8 cellular contexts compared by ENCODE assay signal in genomic region chr5:75734913-75735789, GRCh38. TPM values are rescaled to one million over a fixed set of nuclear protein-coding genes. Genes with fewer than 3 reads are reported as not detected.
DNase-seq lines count a peak whose midpoint lies in the region; ATAC-seq, FAIRE-seq and TF ChIP-seq lines count a peak whose summit lies in the region.

No MANE protein-coding gene starts in this region.

- H3K36me3 Mint-ChIP-seq in glutamatergic neuron (ENCODE audit: unreplicated experiment): no peaks in the 10 kb centered on the region
- H3K36me3 Mint-ChIP-seq in stimulated activated naive B cell treated with anti-CD40 and anti-IgM and Interleukin-4, amounts not matched to agents 10 μg/mL and 1 μg/mL and 100 μg/mL, for 72 hours: no peaks in the 10 kb centered on the region

- FAIRE-seq in TTC549 (lab: Jason Lieb, UNC): peak; percentile 70

- H3K27me3 Mint-ChIP-seq in glutamatergic neuron (ENCODE audit: unreplicated experiment): no peaks in the 10 kb centered on the region
- peaks cover 6 to 10% of the 10 kb centered on the region in 2 donors for H3K27me3 Mint-ChIP-seq in stimulated activated naive B cell treated with anti-CD40 and anti-IgM and Interleukin-4, amounts not matched to agents 10 μg/mL and 1 μg/mL and 100 μg/mL, for 72 hours

- ATAC-seq in HG03159 (IDR thresholded peaks at IDR 0.05; ENCODE audit: unreplicated experiment): peak; percentile 66
- peak; percentile 73 to 75 for ATAC-seq in stimulated activated naive B cell treated with anti-CD40 and anti-IgM and Interleukin-4, amounts not matched to agents 10 μg/mL and 1 μg/mL and 100 μg/mL, for 72 hours (replicated peaks)
- ATAC-seq in HG02970 (IDR thresholded peaks at IDR 0.05; ENCODE audit: low FRiP score, unreplicated experiment): no peak

- TF ChIP-seq CTCF in glutamatergic neuron (IDR thresholded peaks at IDR 0.05; ENCODE audit: partially characterized antibody, unreplicated experiment): no peak

- no peak overlapping the region for H3K27ac Mint-ChIP-seq in glutamatergic neuron (ENCODE audit: unreplicated experiment)
- no peak overlapping the region for H3K27ac Mint-ChIP-seq in stimulated activated naive B cell treated with anti-CD40 and anti-IgM and Interleukin-4, amounts not matched to agents 10 μg/mL and 1 μg/mL and 100 μg/mL, for 72 hours

- H3K4me1 Mint-ChIP-seq in glutamatergic neuron (ENCODE audit: low read depth, unreplicated experiment): no peaks in the 10 kb centered on the region
- H3K4me1 Mint-ChIP-seq in stimulated activated naive B cell treated with anti-CD40 and anti-IgM and Interleukin-4, amounts not matched to agents 10 μg/mL and 1 μg/mL and 100 μg/mL, for 72 hours: no peaks in the 10 kb centered on the region

- H3K9me3 Mint-ChIP-seq in glutamatergic neuron (ENCODE audit: unreplicated experiment): no peaks in the 10 kb centered on the region
- no peaks in the 10 kb centered on the region for H3K9me3 Mint-ChIP-seq in stimulated activated naive B cell treated with anti-CD40 and anti-IgM and Interleukin-4, amounts not matched to agents 10 μg/mL and 1 μg/mL and 100 μg/mL, for 72 hours

- H3K4me3 Mint-ChIP-seq in glutamatergic neuron (ENCODE audit: unreplicated experiment): no peak overlapping the region
- H3K4me3 Mint-ChIP-seq in stimulated activated naive B cell treated with anti-CD40 and anti-IgM and Interleukin-4, amounts not matched to agents 10 μg/mL and 1 μg/mL and 100 μg/mL, for 72 hours: no peak overlapping the region

- peak; percentile 17 for DNase-seq in activated CD4-positive, alpha-beta T cell treated with anti-CD3 and anti-CD28 coated beads for 48 hours
- DNase-seq in activated CD4-positive, alpha-beta T cell treated with anti-CD3 and anti-CD28 coated beads for 4 hours: no peak
- peak; percentile 34 for DNase-seq in glutamatergic neuron
- DNase-seq in stimulated activated naive B cell treated with anti-CD40 and anti-IgM and Interleukin-4, amounts not matched to agents 10 μg/mL and 1 μg/mL and 100 μg/mL, for 72 hours: no peak
- DNase-seq in middle frontal gyrus (ENCODE audit: extremely low spot score, low spot score): no peak

RNA-seq across cellular contexts. Expression of gene POC5, which starts 17.9 kb away (rescaled TPM):
- 21.5 TPM for total RNA-seq in glutamatergic neuron (ENCODE audit: unreplicated experiment)

Comparison
In these comparisons a context has a peak if more than half of its experiments do, and no peak if none do; other contexts are left out.
1. DNase-seq: peak in activated CD4-positive, alpha-beta T cell treated with anti-CD3 and anti-CD28 coated beads for 48 hours (single experiment) and glutamatergic neuron (single experiment); none in activated CD4-positive, alpha-beta T cell treated with anti-CD3 and anti-CD28 coated beads for 4 hours (0 of 2), stimulated activated naive B cell treated with anti-CD40 and anti-IgM and Interleukin-4, amounts not matched to agents 10 μg/mL and 1 μg/mL and 100 μg/mL, for 72 hours (single experiment) and middle frontal gyrus (single experiment).